ENCODE assay signal across 1 cellular context in the genomic region with DNA sequence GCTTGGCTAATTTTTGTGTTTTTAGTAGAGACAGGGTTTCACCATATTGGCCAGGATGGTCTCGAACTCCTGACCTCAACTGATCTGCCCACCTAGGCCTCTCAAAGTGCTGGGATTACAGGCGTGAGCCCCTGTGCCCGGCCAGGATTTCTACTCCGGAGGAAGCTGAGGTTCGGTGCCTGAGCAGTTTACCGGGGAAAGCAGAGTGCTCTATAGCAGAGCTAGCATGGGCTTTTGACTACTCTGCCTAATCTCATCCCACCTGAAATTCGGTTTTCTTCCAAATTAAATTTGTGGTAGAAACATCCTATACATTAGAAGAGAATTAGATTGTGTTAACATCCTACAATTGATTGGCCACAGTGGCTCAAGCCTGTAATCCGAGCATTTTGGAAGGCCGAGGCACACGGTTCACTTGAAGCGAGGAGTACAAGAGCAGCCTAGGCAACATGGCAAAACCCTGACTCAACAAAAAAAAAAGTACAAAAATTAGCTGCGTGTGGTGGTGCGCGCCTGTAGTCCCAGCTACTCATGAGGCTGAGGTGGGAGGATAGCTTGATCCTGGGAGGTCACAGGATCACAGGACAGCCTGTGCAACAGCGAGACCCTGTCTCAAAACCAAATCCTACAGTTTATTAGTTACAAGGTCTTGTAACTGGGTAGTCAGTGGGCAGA.
TF ChIP-seq lines count a peak whose summit lies in the region.

No MANE protein-coding gene starts in this region.

TF ChIP-seq in WTC11, 78 proteins besides CTCF, POLR2A, EP300 and RAD21:
- TF ChIP-seq, protein P1, sequence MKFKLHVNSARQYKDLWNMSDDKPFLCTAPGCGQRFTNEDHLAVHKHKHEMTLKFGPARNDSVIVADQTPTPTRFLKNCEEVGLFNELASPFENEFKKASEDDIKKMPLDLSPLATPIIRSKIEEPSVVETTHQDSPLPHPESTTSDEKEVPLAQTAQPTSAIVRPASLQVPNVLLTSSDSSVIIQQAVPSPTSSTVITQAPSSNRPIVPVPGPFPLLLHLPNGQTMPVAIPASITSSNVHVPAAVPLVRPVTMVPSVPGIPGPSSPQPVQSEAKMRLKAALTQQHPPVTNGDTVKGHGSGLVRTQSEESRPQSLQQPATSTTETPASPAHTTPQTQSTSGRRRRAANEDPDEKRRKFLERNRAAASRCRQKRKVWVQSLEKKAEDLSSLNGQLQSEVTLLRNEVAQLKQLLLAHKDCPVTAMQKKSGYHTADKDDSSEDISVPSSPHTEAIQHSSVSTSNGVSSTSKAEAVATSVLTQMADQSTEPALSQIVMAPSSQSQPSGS (CRISPR knock-in tag; IDR thresholded peaks at IDR 0.05; ENCODE audit: borderline replicate concordance, low read depth) = no peak
- TF ChIP-seq, protein P2, sequence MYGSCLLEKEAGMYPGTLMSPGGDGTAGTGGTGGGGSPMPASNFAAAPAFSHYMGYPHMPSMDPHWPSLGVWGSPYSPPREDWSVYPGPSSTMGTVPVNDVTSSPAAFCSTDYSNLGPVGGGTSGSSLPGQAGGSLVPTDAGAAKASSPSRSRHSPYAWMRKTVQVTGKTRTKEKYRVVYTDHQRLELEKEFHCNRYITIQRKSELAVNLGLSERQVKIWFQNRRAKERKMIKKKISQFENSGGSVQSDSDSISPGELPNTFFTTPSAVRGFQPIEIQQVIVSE (CRISPR knock-in tag; IDR thresholded peaks at IDR 0.05; ENCODE audit: borderline replicate concordance) = no peak
- TF ChIP-seq SOX15 (CRISPR knock-in tag; IDR thresholded peaks at IDR 0.05) = no peak
- TF ChIP-seq NR2C2 (CRISPR knock-in tag; IDR thresholded peaks at IDR 0.05) = no peak
- TF ChIP-seq, protein P3, sequence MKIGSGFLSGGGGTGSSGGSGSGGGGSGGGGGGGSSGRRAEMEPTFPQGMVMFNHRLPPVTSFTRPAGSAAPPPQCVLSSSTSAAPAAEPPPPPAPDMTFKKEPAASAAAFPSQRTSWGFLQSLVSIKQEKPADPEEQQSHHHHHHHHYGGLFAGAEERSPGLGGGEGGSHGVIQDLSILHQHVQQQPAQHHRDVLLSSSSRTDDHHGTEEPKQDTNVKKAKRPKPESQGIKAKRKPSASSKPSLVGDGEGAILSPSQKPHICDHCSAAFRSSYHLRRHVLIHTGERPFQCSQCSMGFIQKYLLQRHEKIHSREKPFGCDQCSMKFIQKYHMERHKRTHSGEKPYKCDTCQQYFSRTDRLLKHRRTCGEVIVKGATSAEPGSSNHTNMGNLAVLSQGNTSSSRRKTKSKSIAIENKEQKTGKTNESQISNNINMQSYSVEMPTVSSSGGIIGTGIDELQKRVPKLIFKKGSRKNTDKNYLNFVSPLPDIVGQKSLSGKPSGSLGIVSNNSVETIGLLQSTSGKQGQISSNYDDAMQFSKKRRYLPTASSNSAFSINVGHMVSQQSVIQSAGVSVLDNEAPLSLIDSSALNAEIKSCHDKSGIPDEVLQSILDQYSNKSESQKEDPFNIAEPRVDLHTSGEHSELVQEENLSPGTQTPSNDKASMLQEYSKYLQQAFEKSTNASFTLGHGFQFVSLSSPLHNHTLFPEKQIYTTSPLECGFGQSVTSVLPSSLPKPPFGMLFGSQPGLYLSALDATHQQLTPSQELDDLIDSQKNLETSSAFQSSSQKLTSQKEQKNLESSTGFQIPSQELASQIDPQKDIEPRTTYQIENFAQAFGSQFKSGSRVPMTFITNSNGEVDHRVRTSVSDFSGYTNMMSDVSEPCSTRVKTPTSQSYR (CRISPR knock-in tag; IDR thresholded peaks at IDR 0.05) = no peak
